Comparison of ENCODE assay signal across 17 cellular contexts in the genomic region with DNA sequence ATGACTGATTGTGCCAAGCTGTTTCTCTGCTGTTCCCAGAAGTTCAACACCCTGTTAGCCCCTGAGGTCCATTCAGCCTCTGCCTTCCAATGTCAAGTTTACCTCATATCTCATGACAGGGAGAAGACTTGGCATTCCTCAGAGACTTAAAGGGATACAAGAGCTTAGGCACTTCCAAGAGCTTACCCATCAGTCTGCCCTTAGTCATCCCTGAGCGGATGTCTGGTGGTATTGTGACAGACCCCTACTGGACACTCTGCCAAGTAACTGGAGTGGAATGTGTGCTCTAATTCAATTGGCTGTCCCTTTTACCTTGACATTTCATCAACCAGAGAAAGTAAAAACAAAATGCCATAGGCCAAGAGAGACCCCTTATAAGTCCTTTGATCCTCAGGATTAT.
A peak's percentile ranks its signal among the peaks of the same experiment; 100 is the strongest.
DNase-seq lines count a peak whose midpoint lies in the region; ATAC-seq and TF ChIP-seq lines count a peak whose summit lies in the region.
"Had no signal": no experiment of that assay in that cellular context is flagged by ENCODE, and none has a peak within 500 bp of the region (broad histone marks: within the 10 kb centered on the region; RNA-seq: fewer than 3 reads in every experiment).

No MANE protein-coding gene starts in this region.

- no peak overlapping the region for H3K9ac ChIP-seq in GM23248

- no peaks in the 10 kb centered on the region for H4K20me1 ChIP-seq in GM23248 (ENCODE audit: insufficient read depth)

- WGBS in GM23248 (ENCODE audit: low coverage in 1 of 2, low lambda C conversion rate in 2 of 2, missing lambda C conversion rate in 2 of 2), 2 experiments: 67 to 82% methylated on average over 1 of the region's 1 CpG

- no peak overlapping the region for H3K27ac ChIP-seq in GM23248
- H3K27ac ChIP-seq: SJCRH30 had no signal

- TF ChIP-seq CTCF in fibroblast of mammary gland (conservative IDR thresholded peaks at IDR 0.05; ENCODE audit: control insufficient read depth, insufficient read depth, low read depth, low read length): no peak
- TF ChIP-seq CTCF in retinal pigment epithelial cell (conservative IDR thresholded peaks at IDR 0.05; ENCODE audit: low read depth, low read length): no peak

- DNase-seq in GM23248: peak; percentile 8
- DNase-seq in RPMI7951 (ENCODE audit: low read depth): peak; percentile 29
- DNase-seq in fibroblast of mammary gland (ENCODE audit: low read depth): peak; percentile 29
- peak; percentile 70 for DNase-seq in retinal pigment epithelial cell (ENCODE audit: low read depth)
- no peak for DNase-seq in NCI-H1417 treated with DMSO at 0.1 percent for 48 hours (lab: John Stamatoyannopoulos, UW)
- DNase-seq: ACHN; Caco-2; CD4-positive, CD25-positive, alpha-beta regulatory T cell; Kasumi-1; MV-4-11; NCI-H1417; NCI-H1930; NCI-H446 treated with DMSO at 0.1 percent for 48 hours; PC-3; SJCRH30 had no signal

- no peak for TF ChIP-seq POLR2A in GM18505 (IDR thresholded peaks at IDR 0.05; ENCODE audit: borderline replicate concordance, extremely low read depth, insufficient read depth, insufficient read length)

- H3K4me2 ChIP-seq in GM23248 (ENCODE audit: unreplicated experiment): no peak overlapping the region

- H3K9me2 ChIP-seq in GM23248 (ENCODE audit: insufficient read depth): no peaks in the 10 kb centered on the region

- H3K4me3 ChIP-seq in GM23248 (no peak overlapping the region), fibroblast of mammary gland (ENCODE audit: control insufficient read depth, low read depth, low read length) (no peak overlapping the region), retinal pigment epithelial cell (ENCODE audit: low read length) (no peak overlapping the region)
- H3K4me3 ChIP-seq: SJCRH30 had no signal

- no peak for ATAC-seq in GM18505 (IDR thresholded peaks at IDR 0.05; ENCODE audit: unreplicated experiment)
- no peak for ATAC-seq in activated CD4-positive, CD25-positive, alpha-beta regulatory T cell treated with anti-CD3 and anti-CD28 coated beads, Interleukin-2, amount 50 U/mL, for 24 hours
- ATAC-seq: PC-3 had no signal

- H2AFZ ChIP-seq in GM23248: no peak overlapping the region

- no peaks in the 10 kb centered on the region for H3K4me1 ChIP-seq in GM23248 (ENCODE audit: insufficient read depth)
- H3K4me1 ChIP-seq: Caco-2, SJCRH30 had no signal

- H3K79me2 ChIP-seq in GM23248 (ENCODE audit: insufficient read depth): no peaks in the 10 kb centered on the region

- H3K36me3 ChIP-seq in GM23248 (ENCODE audit: low read depth): no peaks in the 10 kb centered on the region
- H3K36me3 ChIP-seq: SJCRH30 had no signal

- in situ Hi-C loops in GM23248 (cut with MboI): no loop called here

- no peaks in the 10 kb centered on the region for H3K27me3 ChIP-seq in GM23248 (replicated peaks; ENCODE audit: insufficient read depth)
- H3K27me3 ChIP-seq: SJCRH30 had no signal

- H3F3A ChIP-seq in GM23248 (ENCODE audit: insufficient read depth): no peaks in the 10 kb centered on the region

- no peaks in the 10 kb centered on the region for H3K9me3 ChIP-seq in GM23248 (ENCODE audit: low read depth)
- H3K9me3 ChIP-seq: SJCRH30 had no signal
